Comparison of ENCODE assay signal across 17 cellular contexts in the genomic region with DNA sequence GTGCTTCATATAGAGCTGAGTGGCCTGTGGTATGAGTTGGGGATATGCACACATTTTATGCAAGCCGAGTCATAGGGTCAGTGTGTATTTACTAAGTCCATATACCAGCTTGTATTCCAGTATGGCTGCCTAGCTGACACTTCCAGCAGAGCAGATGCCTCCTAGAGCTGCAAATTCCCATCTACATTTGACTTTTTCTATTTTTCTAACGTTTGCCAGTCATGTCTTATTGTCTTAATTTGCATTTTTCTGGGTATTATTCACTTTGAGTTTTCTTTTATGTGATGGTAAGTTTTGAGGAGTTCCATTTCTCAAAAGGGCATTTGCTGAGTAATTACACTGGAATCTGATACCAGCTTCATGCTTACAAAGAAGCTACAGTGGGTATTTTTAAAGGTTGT.
DNase-seq lines count a peak whose midpoint lies in the region; ATAC-seq and TF ChIP-seq lines count a peak whose summit lies in the region.
"Had no signal": no experiment of that assay in that cellular context is flagged by ENCODE, and none has a peak within 500 bp of the region (broad histone marks: within the 10 kb centered on the region; RNA-seq: fewer than 3 reads in every experiment).

No MANE protein-coding gene starts in this region.

- H3K36me3 Mint-ChIP-seq in nephron progenitor cell (ENCODE audit: low read depth) = no peaks in the 10 kb centered on the region

- no peak overlapping the region for H3K27ac Mint-ChIP-seq in nephron progenitor cell
- H3K27ac Mint-ChIP-seq: activated CD4-positive, alpha-beta T cell treated with anti-CD3 and anti-CD28 coated beads, Interleukin-2, amount 10 ng/mL, durations not matched to agents 24 days and 14 days had no signal

- H3K4me3 Mint-ChIP-seq in nephron progenitor cell = no peak overlapping the region
- H3K4me3 Mint-ChIP-seq: activated CD4-positive, alpha-beta T cell treated with anti-CD3 and anti-CD28 coated beads, Interleukin-2, amount 10 ng/mL, durations not matched to agents 24 days and 14 days had no signal

- peak; percentile 65 for DNase-seq in EH (ENCODE audit: low read depth)
- peak; percentile 62 for DNase-seq in NCI-H226
- DNase-seq in choroid plexus epithelial cell (ENCODE audit: low read depth) = peak; percentile 20
- DNase-seq in myocyte (ENCODE audit: low read depth) = peak; percentile 27
- DNase-seq in UCSD-AML1 (lab: John Stamatoyannopoulos, UW; ENCODE audit: unreplicated experiment) = no peak
- DNase-seq in NCI-H748 treated with DMSO at 0.1 percent for 48 hours (lab: John Stamatoyannopoulos, UW) = no peak
- no peak for DNase-seq in nephron progenitor cell
- DNase-seq: activated CD4-positive, alpha-beta T cell treated with anti-CD3 and anti-CD28 coated beads, Interleukin-2, amount 10 ng/mL, durations not matched to agents 24 days and 14 days; activated naive CD4-positive, alpha-beta T cell treated with anti-CD3 and anti-CD28 coated beads, Interleukin-2, amount 50 U/mL, for 16 hours; hippocampal formation; midbrain; NCI-H2029; NCI-H524 treated with DMSO at 0.1 percent for 48 hours; stimulated activated CD4-positive, alpha-beta T cell treated with anti-CD3 and anti-CD28 coated beads, Interleukin-2, amount 100 ng/mL, for 48 hours had no signal

- no peaks in the 10 kb centered on the region for H3K9me3 Mint-ChIP-seq in nephron progenitor cell

- H3K4me3 ChIP-seq in choroid plexus epithelial cell (ENCODE audit: low read depth, low read length) = no peak overlapping the region
- H3K4me3 ChIP-seq: esophagus muscularis mucosa had no signal

- no peak for TF ChIP-seq CTCF in choroid plexus epithelial cell (conservative IDR thresholded peaks at IDR 0.05; ENCODE audit: low read depth, low read length)
- no peak for TF ChIP-seq CTCF in nephron progenitor cell (IDR thresholded peaks at IDR 0.05)

- H3K4me1 Mint-ChIP-seq in nephron progenitor cell = peaks cover 6% of the 10 kb centered on the region
- H3K4me1 Mint-ChIP-seq: activated CD4-positive, alpha-beta T cell treated with anti-CD3 and anti-CD28 coated beads, Interleukin-2, amount 10 ng/mL, durations not matched to agents 24 days and 14 days had no signal

- ATAC-seq in GM21528 (IDR thresholded peaks at IDR 0.05; ENCODE audit: low FRiP score, unreplicated experiment) = no peak
- ATAC-seq: sciatic nerve had no signal

- no peaks in the 10 kb centered on the region for H3K27me3 Mint-ChIP-seq in nephron progenitor cell (ENCODE audit: low read depth, poor library complexity)
- H3K27me3 Mint-ChIP-seq: activated CD4-positive, alpha-beta T cell treated with anti-CD3 and anti-CD28 coated beads, Interleukin-2, amount 10 ng/mL, durations not matched to agents 24 days and 14 days had no signal

Comparison
In these comparisons a context has a peak if more than half of its experiments do, and no peak if none do; other contexts are left out.
1. DNase-seq: peak in EH (single experiment), NCI-H226 (single experiment), choroid plexus epithelial cell (single experiment) and myocyte (single experiment); none in UCSD-AML1 (single experiment), NCI-H748 treated with DMSO at 0.1 percent for 48 hours (single experiment) and nephron progenitor cell (single experiment).